ENCODE assay signal across 23 cellular contexts in genomic region chr2:190696792-190697398, GRCh38. TPM values are rescaled to one million over a fixed set of nuclear protein-coding genes. Genes with fewer than 3 reads are reported as not detected.
DNase-seq lines count a peak whose midpoint lies in the region; ATAC-seq, FAIRE-seq and TF ChIP-seq lines count a peak whose summit lies in the region.
"Had no signal": no experiment of that assay in that cellular context is flagged by ENCODE, and none has a peak within 500 bp of the region (broad histone marks: within the 10 kb centered on the region; RNA-seq: fewer than 3 reads in every experiment).

No MANE protein-coding gene starts in this region.

- peaks cover 28% of the 10 kb centered on the region for H3K36me3 Mint-ChIP-seq in activated T-cell treated with anti-CD3 and anti-CD28 coated beads, Interleukin-2, amount 50 U/mL, for 24 hours (ENCODE audit: low read depth)
- no peaks in the 10 kb centered on the region for H3K36me3 Mint-ChIP-seq in endodermal cell (ENCODE audit: low read depth)

- peak overlapping the region; percentile 47 for H3K27ac Mint-ChIP-seq in activated T-cell treated with anti-CD3 and anti-CD28 coated beads, Interleukin-2, amount 50 U/mL, for 24 hours
- H3K27ac Mint-ChIP-seq in endodermal cell = peak overlapping the region; percentile 79
- H3K27ac Mint-ChIP-seq: dendritic cell treated with granulocyte-macrophage colony-stimulating factor and Interleukin-4, amounts not matched to agents 40 ng/mL and 50 ng/mL, for 4 days; naive B cell had no signal

- no peak for FAIRE-seq in small intestine (lab: Jason Lieb, UNC)
- FAIRE-seq: A549, bronchial epithelial cell, GM12878, GM19239, HTR-8/SVneo had no signal

- no peaks in the 10 kb centered on the region for H3K27me3 ChIP-seq in endodermal cell (ENCODE audit: control insufficient read depth, insufficient read depth, low read length, poor library complexity, severe bottlenecking)
- H3K27me3 ChIP-seq in small intestine (ENCODE audit: control insufficient read depth in 2 of 2, insufficient read depth in 2 of 2, low read length in 2 of 2) = no peaks in the 10 kb centered on the region
- H3K27me3 ChIP-seq: adrenal gland; BLaER1 treated with 17β-estradiol and CSF1 and Interleukin-3, amounts not matched to agents 10 nM and 100 nM; foreskin keratinocyte; spleen had no signal

- H3K4me1 ChIP-seq in endodermal cell (ENCODE audit: control insufficient read depth, insufficient read depth, low read length) = peaks cover 12% of the 10 kb centered on the region
- H3K4me1 ChIP-seq in small intestine (ENCODE audit: control insufficient read depth in 2 of 2, insufficient read depth in 1 of 2, low read depth in 1 of 2, low read length in 1 of 2) = no peaks in the 10 kb centered on the region
- H3K4me1 ChIP-seq: A549; adrenal gland; BLaER1 treated with 17β-estradiol and CSF1 and Interleukin-3, amounts not matched to agents 10 nM and 100 nM; foreskin keratinocyte; psoas muscle; spleen had no signal

- peaks cover 2% of the 10 kb centered on the region for H3K36me3 ChIP-seq in endodermal cell (ENCODE audit: control insufficient read depth, insufficient read depth, low read length)
- H3K36me3 ChIP-seq in small intestine (ENCODE audit: control insufficient read depth in 2 of 2, insufficient read depth in 2 of 2, low read length in 2 of 2) = no peaks in the 10 kb centered on the region
- H3K36me3 ChIP-seq: adrenal gland had no signal

- H3K9me3 Mint-ChIP-seq in activated T-cell treated with anti-CD3 and anti-CD28 coated beads, Interleukin-2, amount 50 U/mL, for 24 hours = peaks cover 5% of the 10 kb centered on the region
- no peaks in the 10 kb centered on the region for H3K9me3 Mint-ChIP-seq in endodermal cell
- H3K9me3 Mint-ChIP-seq: dendritic cell treated with granulocyte-macrophage colony-stimulating factor and Interleukin-4, amounts not matched to agents 40 ng/mL and 50 ng/mL, for 4 days; naive B cell had no signal

- H3K27ac ChIP-seq in endodermal cell (ENCODE audit: low read depth, low read length) (peak overlapping the region; percentile 1), small intestine (ENCODE audit: low read depth in 1 of 2, low read length in 1 of 2) (no peak overlapping the region)
- H3K27ac ChIP-seq: A549; adrenal gland; BLaER1 treated with 17β-estradiol and CSF1 and Interleukin-3, amounts not matched to agents 10 nM and 100 nM; foreskin keratinocyte; psoas muscle; spleen had no signal

- 67 to 69% methylated on average over 1 to 3 of the region's 3 CpGs for WGBS in endodermal cell (ENCODE audit: insufficient coverage in 1 of 2, insufficient read length in 1 of 2), 2 experiments
- 80 to 83% (median 82%) methylated on average over 3 of the region's 3 CpGs for WGBS in small intestine, 3 donors

- no peak overlapping the region for H3K9ac ChIP-seq in endodermal cell (ENCODE audit: extremely low read depth, low read length, poor library complexity, severe bottlenecking)
- H3K9ac ChIP-seq: BLaER1 treated with 17β-estradiol and CSF1 and Interleukin-3, amounts not matched to agents 10 nM and 100 nM had no signal

- no peak overlapping the region for H3K4me3 Mint-ChIP-seq in activated T-cell treated with anti-CD3 and anti-CD28 coated beads, Interleukin-2, amount 50 U/mL, for 24 hours
- no peak overlapping the region for H3K4me3 Mint-ChIP-seq in endodermal cell
- H3K4me3 Mint-ChIP-seq: dendritic cell treated with granulocyte-macrophage colony-stimulating factor and Interleukin-4, amounts not matched to agents 40 ng/mL and 50 ng/mL, for 4 days; naive B cell had no signal

- H3K4me3 ChIP-seq in endodermal cell (ENCODE audit: low read length) = no peak overlapping the region
- H3K4me3 ChIP-seq in small intestine (ENCODE audit: low read depth in 1 of 2, low read length in 2 of 2) = no peak overlapping the region
- H3K4me3 ChIP-seq: A549; adrenal gland; BLaER1 treated with 17β-estradiol and CSF1 and Interleukin-3, amounts not matched to agents 10 nM and 100 nM; GM12878; lung; psoas muscle; spleen had no signal

- no peak for DNase-seq in activated T-cell treated with anti-CD3 and anti-CD28 coated beads, Interleukin-2, amount 50 U/mL, for 24 hours
- DNase-seq in activated T-cell treated with anti-CD3 and anti-CD28 coated beads, Interleukin-2, amount 50 U/mL, for 48 hours = no peak
- DNase-seq in endodermal cell (peak; percentile 68), left lobe of liver (ENCODE audit: low spot score) (no peak), small intestine (peak; percentile 15), posterior vena cava (ENCODE audit: low spot score) (no peak), germinal center (ENCODE audit: low spot score) (no peak), EL (no peak)
- DNase-seq: adrenal gland, foreskin keratinocyte, naive B cell, NCI-H1417, psoas muscle, RPMI8226, spleen had no signal

- no peaks in the 10 kb centered on the region for H3K9me3 ChIP-seq in endodermal cell (ENCODE audit: control insufficient read depth, low read length)
- no peaks in the 10 kb centered on the region for H3K9me3 ChIP-seq in small intestine (ENCODE audit: control insufficient read depth, low read depth)
- H3K9me3 ChIP-seq: A549; adrenal gland; BLaER1 treated with 17β-estradiol and CSF1 and Interleukin-3, amounts not matched to agents 10 nM and 100 nM; psoas muscle; spleen had no signal

- peaks cover 51% of the 10 kb centered on the region for H3K4me1 Mint-ChIP-seq in activated T-cell treated with anti-CD3 and anti-CD28 coated beads, Interleukin-2, amount 50 U/mL, for 24 hours (ENCODE audit: low read depth)
- H3K4me1 Mint-ChIP-seq in endodermal cell = peaks cover 58% of the 10 kb centered on the region
- H3K4me1 Mint-ChIP-seq: naive B cell had no signal

- peak; percentile 40 for ATAC-seq in left lobe of liver
- ATAC-seq: A549, foreskin keratinocyte, GM12878, psoas muscle had no signal

- no peak for TF ChIP-seq CTCF in endodermal cell (conservative IDR thresholded peaks at IDR 0.05)

- no peaks in the 10 kb centered on the region for H3K27me3 Mint-ChIP-seq in activated T-cell treated with anti-CD3 and anti-CD28 coated beads, Interleukin-2, amount 50 U/mL, for 24 hours
- H3K27me3 Mint-ChIP-seq in endodermal cell (ENCODE audit: insufficient read depth) = no peaks in the 10 kb centered on the region
- H3K27me3 Mint-ChIP-seq: dendritic cell treated with granulocyte-macrophage colony-stimulating factor and Interleukin-4, amounts not matched to agents 40 ng/mL and 50 ng/mL, for 4 days; naive B cell had no signal

- intact Hi-C loops in posterior vena cava (cut with DNase I) = no loop called here

RNA-seq across cellular contexts. Expression of gene NAB1, which starts 48.0 kb away (rescaled TPM):
- total RNA-seq in endodermal cell = 10 to 100 TPM; 21.7 to 36.1 TPM
- 41.1 TPM for polyA plus RNA-seq in endodermal cell (2013, experiment 1 of 2)
- polyA plus RNA-seq in endodermal cell (2013, experiment 2 of 2) = 42.3 TPM
- 27.0 TPM for total RNA-seq in left lobe of liver
- 10 to 100 TPM in 2 of 3 donors, 1 to 10 TPM in 1; 5.1 to 12.9 (median 10.3) TPM for polyA plus RNA-seq in small intestine
- total RNA-seq in posterior vena cava = 10 to 100 TPM; 40.9 to 41.7 TPM

Comparison
In these comparisons a context has a peak if more than half of its experiments do, and no peak if none do; other contexts are left out.
1. DNase-seq: peak in endodermal cell (single experiment) and small intestine (single experiment); none in activated T-cell treated with anti-CD3 and anti-CD28 coated beads, Interleukin-2, amount 50 U/mL, for 24 hours (single experiment), activated T-cell treated with anti-CD3 and anti-CD28 coated beads, Interleukin-2, amount 50 U/mL, for 48 hours (0 of 2), left lobe of liver (single experiment), posterior vena cava (single experiment), germinal center (single experiment) and EL (single experiment).